17 cellular contexts compared by ENCODE assay signal in the genomic region with DNA sequence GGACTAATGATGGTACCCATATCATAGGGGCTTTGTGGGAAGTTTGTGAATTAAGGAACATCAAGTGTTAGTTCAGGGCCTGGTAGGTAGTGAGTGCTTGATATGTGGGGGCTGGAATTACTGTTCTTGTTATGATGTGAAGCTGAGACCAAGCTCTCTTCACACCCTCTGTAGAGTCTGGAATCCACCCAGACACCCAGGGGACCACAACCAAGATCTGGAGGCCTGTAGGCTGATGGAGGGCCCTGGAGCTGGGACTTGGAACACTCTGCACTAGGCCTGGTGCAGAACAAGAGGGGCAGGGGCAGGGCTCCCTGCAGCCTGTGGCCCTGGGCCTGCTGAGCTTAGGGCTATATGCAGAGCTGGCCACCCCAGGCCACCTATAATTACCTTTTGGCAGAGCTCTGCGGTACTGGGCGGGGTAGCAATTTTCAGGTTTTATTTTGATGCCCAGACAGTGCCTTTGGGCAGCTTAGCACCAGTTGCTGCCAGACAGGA. TPM values are rescaled to one million over a fixed set of nuclear protein-coding genes. Genes with fewer than 3 reads are reported as not detected.
DNase-seq lines count a peak whose midpoint lies in the region; ATAC-seq and TF ChIP-seq lines count a peak whose summit lies in the region.
"Had no signal": no experiment of that assay in that cellular context is flagged by ENCODE, and none has a peak within 500 bp of the region (broad histone marks: within the 10 kb centered on the region; RNA-seq: fewer than 3 reads in every experiment).

No MANE protein-coding gene starts in this region.

- peak overlapping the region; percentile 44 for H3K27ac ChIP-seq in lower lobe of right lung
- H3K27ac ChIP-seq in CD8-positive, alpha-beta memory T cell (ENCODE audit: low read depth, low read length) = no peak overlapping the region

- intact Hi-C loops in lower lobe of right lung (cut with DNase I) = no loop called here

- ATAC-seq in lower lobe of right lung (no peak), HG03108 (IDR thresholded peaks at IDR 0.05; ENCODE audit: unreplicated experiment) (no peak)
- peak; percentile 25 for ATAC-seq in stimulated activated memory B cell treated with anti-CD40 and anti-IgM and Interleukin-4, amounts not matched to agents 10 μg/mL and 1 μg/mL and 100 μg/mL, for 72 hours

- H3K4me3 Mint-ChIP-seq in stimulated activated memory B cell treated with anti-CD40 and anti-IgM and Interleukin-4, amounts not matched to agents 10 μg/mL and 1 μg/mL and 100 μg/mL, for 72 hours = no peak overlapping the region
- H3K4me3 Mint-ChIP-seq in CD8-positive, alpha-beta memory T cell = no peak overlapping the region
- H3K4me3 Mint-ChIP-seq: CD4-positive, CD25-positive, alpha-beta regulatory T cell had no signal

- H3K36me3 ChIP-seq in lower lobe of right lung = no peaks in the 10 kb centered on the region
- no peaks in the 10 kb centered on the region for H3K36me3 ChIP-seq in CD8-positive, alpha-beta memory T cell (ENCODE audit: insufficient read depth, low read length)
- H3K36me3 ChIP-seq: HAP-1 had no signal

- DNase-seq in COR-L47 (lab: John Stamatoyannopoulos, UW) = peak; percentile 19
- DNase-seq in NCI-H69 (lab: John Stamatoyannopoulos, UW) = peak; percentile 85
- peak; percentile 27 for DNase-seq in lower lobe of right lung
- DNase-seq in activated CD8-positive, alpha-beta memory T cell treated with anti-CD3 and anti-CD28 coated beads, Interleukin-2, amount 50 U/mL, for 4 hours = no peak
- DNase-seq in CD8-positive, alpha-beta memory T cell = no peak
- DNase-seq: AML-193; Calu3; CD4-positive, CD25-positive, alpha-beta regulatory T cell; DMS53; KBM-7; NCI-H1417 treated with DMSO at 0.1 percent for 48 hours; NCI-H1930; NCI-H774; SHP77 treated with DMSO at 0.1 percent for 48 hours had no signal

- H3K9me3 ChIP-seq in lower lobe of right lung = no peaks in the 10 kb centered on the region
- no peaks in the 10 kb centered on the region for H3K9me3 ChIP-seq in CD8-positive, alpha-beta memory T cell (ENCODE audit: low read length)
- H3K9me3 ChIP-seq: HAP-1 had no signal

- CTCF ChIA-PET in CD8-positive, alpha-beta memory T cell (lab: Charles Lee) = interaction anchor here (1.0 to 1.1 kb wide), 2 partner anchors 10 to 14 kb away, joined by 3 to 4 read pairs; no protein-coding TSS in a partner anchor

- H3K9me3 Mint-ChIP-seq in stimulated activated memory B cell treated with anti-CD40 and anti-IgM and Interleukin-4, amounts not matched to agents 10 μg/mL and 1 μg/mL and 100 μg/mL, for 72 hours = no peaks in the 10 kb centered on the region
- H3K9me3 Mint-ChIP-seq in CD8-positive, alpha-beta memory T cell = no peaks in the 10 kb centered on the region
- H3K9me3 Mint-ChIP-seq: CD4-positive, CD25-positive, alpha-beta regulatory T cell had no signal

- H3K36me3 Mint-ChIP-seq in stimulated activated memory B cell treated with anti-CD40 and anti-IgM and Interleukin-4, amounts not matched to agents 10 μg/mL and 1 μg/mL and 100 μg/mL, for 72 hours = no peaks in the 10 kb centered on the region
- H3K36me3 Mint-ChIP-seq in CD8-positive, alpha-beta memory T cell = no peaks in the 10 kb centered on the region
- H3K36me3 Mint-ChIP-seq: CD4-positive, CD25-positive, alpha-beta regulatory T cell had no signal

- no peak for TF ChIP-seq CTCF in lower lobe of right lung (IDR thresholded peaks at IDR 0.05)

- H3K27me3 ChIP-seq in lower lobe of right lung (ENCODE audit: low read depth) = no peaks in the 10 kb centered on the region
- peaks cover 2% of the 10 kb centered on the region for H3K27me3 ChIP-seq in CD8-positive, alpha-beta memory T cell (ENCODE audit: insufficient read depth, low read length, poor library complexity, severe bottlenecking)

- peaks cover 7% of the 10 kb centered on the region for H3K4me1 Mint-ChIP-seq in stimulated activated memory B cell treated with anti-CD40 and anti-IgM and Interleukin-4, amounts not matched to agents 10 μg/mL and 1 μg/mL and 100 μg/mL, for 72 hours
- no peaks in the 10 kb centered on the region for H3K4me1 Mint-ChIP-seq in CD8-positive, alpha-beta memory T cell
- H3K4me1 Mint-ChIP-seq: CD4-positive, CD25-positive, alpha-beta regulatory T cell had no signal

- peaks cover 51% of the 10 kb centered on the region for H3K4me1 ChIP-seq in lower lobe of right lung
- no peaks in the 10 kb centered on the region for H3K4me1 ChIP-seq in CD8-positive, alpha-beta memory T cell (ENCODE audit: insufficient read depth, low read length)
- H3K4me1 ChIP-seq: HAP-1 had no signal

- H3K4me3 ChIP-seq in lower lobe of right lung = no peak overlapping the region
- no peak overlapping the region for H3K4me3 ChIP-seq in CD8-positive, alpha-beta memory T cell (ENCODE audit: low read length)
- H3K4me3 ChIP-seq: HAP-1 had no signal

- no peak overlapping the region for H3K27ac Mint-ChIP-seq in stimulated activated memory B cell treated with anti-CD40 and anti-IgM and Interleukin-4, amounts not matched to agents 10 μg/mL and 1 μg/mL and 100 μg/mL, for 72 hours
- H3K27ac Mint-ChIP-seq in CD8-positive, alpha-beta memory T cell = no peak overlapping the region
- H3K27ac Mint-ChIP-seq: CD4-positive, CD25-positive, alpha-beta regulatory T cell had no signal

- H3K27me3 Mint-ChIP-seq in stimulated activated memory B cell treated with anti-CD40 and anti-IgM and Interleukin-4, amounts not matched to agents 10 μg/mL and 1 μg/mL and 100 μg/mL, for 72 hours = no peaks in the 10 kb centered on the region
- peaks cover 2 to 5% of the 10 kb centered on the region in 2 donors for H3K27me3 Mint-ChIP-seq in CD8-positive, alpha-beta memory T cell

- POLR2A ChIA-PET in CD8-positive, alpha-beta memory T cell (lab: Charles Lee) = no interaction called here

RNA-seq across cellular contexts. Expression of a gene that starts 13.1 kb away (rescaled TPM):
- 103 TPM for total RNA-seq in lower lobe of right lung
- total RNA-seq in CD8-positive, alpha-beta memory T cell = 10 to 100 TPM; 27.2 to 27.3 TPM
- polyA plus RNA-seq in CD8-positive, alpha-beta memory T cell = 27.3 TPM

RNA-seq across cellular contexts. Expression of a gene that starts 17.7 kb away (rescaled TPM):
- 18.3 TPM for total RNA-seq in lower lobe of right lung
- total RNA-seq in CD8-positive, alpha-beta memory T cell = 10 to 100 TPM; 52.7 to 58.5 TPM
- polyA plus RNA-seq in CD8-positive, alpha-beta memory T cell = 31.3 TPM

Comparison
In these comparisons a context has a peak if more than half of its experiments do, and no peak if none do; other contexts are left out.
1. DNase-seq: peak in COR-L47 (single experiment), NCI-H69 (single experiment) and lower lobe of right lung (single experiment); none in activated CD8-positive, alpha-beta memory T cell treated with anti-CD3 and anti-CD28 coated beads, Interleukin-2, amount 50 U/mL, for 4 hours (single experiment) and CD8-positive, alpha-beta memory T cell (0 of 5).